Comparison of ENCODE assay signal across 21 cellular contexts in genomic region chr11:7851391-7851790, GRCh38. TPM values are rescaled to one million over a fixed set of nuclear protein-coding genes. Genes with fewer than 3 reads are reported as not detected.
DNase-seq lines count a peak whose midpoint lies in the region; ATAC-seq and TF ChIP-seq lines count a peak whose summit lies in the region.
"Had no signal": no experiment of that assay in that cellular context is flagged by ENCODE, and none has a peak within 500 bp of the region (broad histone marks: within the 10 kb centered on the region; RNA-seq: fewer than 3 reads in every experiment).

No MANE protein-coding gene starts in this region.

- H3K36me3 ChIP-seq in HCT116 (ENCODE audit: control insufficient read depth in 1 of 2, insufficient read depth in 2 of 2, low read length in 2 of 2) (no peaks in the 10 kb centered on the region), OCI-LY7 (ENCODE audit: insufficient read depth, low read length) (no peaks in the 10 kb centered on the region)

- no peak overlapping the region for H3K27ac ChIP-seq in HCT116 (ENCODE audit: low read depth, low read length)
- H3K27ac ChIP-seq in OCI-LY7 (ENCODE audit: low read depth, low read length, poor library complexity, severe bottlenecking): no peak overlapping the region
- H3K27ac ChIP-seq: KMS-11, testis had no signal

- TF ChIP-seq CTCF in HCT116 (IDR thresholded peaks at IDR 0.05 in 2 of 3, conservative IDR thresholded peaks at IDR 0.05 in 1 of 3; ENCODE audit: borderline replicate concordance in 1 of 3, insufficient read depth in 1 of 3, low read depth in 2 of 3, low read length in 2 of 3) (peak; percentile 21 to 29 (median 27); a peak in 4 of 6 replicates), OCI-LY7 (conservative IDR thresholded peaks at IDR 0.05; ENCODE audit: low read length) (peak; percentile 69), epithelial cell of esophagus (IDR thresholded peaks at IDR 0.05; ENCODE audit: insufficient read depth, low read depth, low read length, missing control alignments) (peak; percentile 30)

- H4K20me1 ChIP-seq in HCT116 (ENCODE audit: insufficient read depth): no peaks in the 10 kb centered on the region
- H4K20me1 ChIP-seq in OCI-LY7 (ENCODE audit: insufficient read depth, low read length): no peaks in the 10 kb centered on the region

- no peak overlapping the region for H3K4me2 ChIP-seq in HCT116 (ENCODE audit: low read length)
- no peak overlapping the region for H3K4me2 ChIP-seq in OCI-LY7 (ENCODE audit: low read length)
- H3K4me2 ChIP-seq: KMS-11, SK-N-SH had no signal

- POLR2A ChIA-PET in HCT116 (lab: Charles Lee): no interaction called here
- POLR2A ChIA-PET in OCI-LY7 (lab: Charles Lee): no interaction called here

- H3K4me1 ChIP-seq in HCT116 (ENCODE audit: control insufficient read depth in 1 of 2, insufficient read depth in 2 of 2, low read length in 2 of 2) (no peaks in the 10 kb centered on the region), OCI-LY7 (ENCODE audit: insufficient read depth, low read length, poor library complexity, severe bottlenecking) (no peaks in the 10 kb centered on the region)
- H3K4me1 ChIP-seq: testis had no signal

- H3K4me3 ChIP-seq in HCT116 (replicated peaks in 1 of 2; ENCODE audit: low read depth in 1 of 2, low read length in 2 of 2) (no peak overlapping the region), OCI-LY7 (ENCODE audit: low read depth, low read length, poor library complexity, severe bottlenecking) (no peak overlapping the region), epithelial cell of esophagus (ENCODE audit: low read length) (no peak overlapping the region)
- H3K4me3 ChIP-seq: testis had no signal

- no peak for TF ChIP-seq POLR2A in HCT116 (IDR thresholded peaks at IDR 0.05; ENCODE audit: borderline replicate concordance, extremely low read depth, insufficient read depth, insufficient read length)

- DNase-seq in DMS53 (lab: John Stamatoyannopoulos, UW) (peak; percentile 55), HCT116 (ENCODE audit: low read depth, low spot score) (peak; percentile 8), OCI-LY7 (ENCODE audit: low spot score) (no peak), epithelial cell of esophagus (ENCODE audit: low read depth) (peak; percentile 39), NCI-H1417 (lab: John Stamatoyannopoulos, UW) (no peak), ureter (ENCODE audit: low spot score) (no peak), NCI-H2196 (lab: John Stamatoyannopoulos, UW; ENCODE audit: unreplicated experiment) (no peak), SW 1271 (lab: John Stamatoyannopoulos, UW) (no peak)
- DNase-seq: activated CD4-positive, alpha-beta T cell treated with anti-CD3 and anti-CD28 coated beads, Interleukin-2, amount 50 U/mL, for 4 hours; activated naive CD4-positive, alpha-beta T cell treated with anti-CD3 and anti-CD28 coated beads, Interleukin-2, amount 10 ng/mL, durations not matched to agents 7 days and 5 days; activated T-cell treated with anti-CD3 and anti-CD28 coated beads, Interleukin-2, amount 50 U/mL, for 24 hours; DMS153; hypothalamus; left colon; NCI-H146; NCI-H446 treated with DMSO at 0.1 percent for 48 hours; SK-N-SH; testis had no signal

- CTCF ChIA-PET in HCT116 (lab: Charles Lee): no interaction called here
- CTCF ChIA-PET in OCI-LY7 (lab: Charles Lee; ENCODE audit: unreplicated experiment): no interaction called here

- H3K27me3 ChIP-seq in HCT116 (ENCODE audit: insufficient read depth, low read length): peaks cover 63% of the 10 kb centered on the region
- H3K27me3 ChIP-seq: testis had no signal

- TF ChIP-seq RAD21 in HCT116 (IDR thresholded peaks at IDR 0.05; ENCODE audit: low read depth): peak; percentile 44

- H3K9me2 ChIP-seq in HCT116 (ENCODE audit: insufficient read depth) (no peaks in the 10 kb centered on the region), OCI-LY7 (ENCODE audit: insufficient read depth, low read length) (no peaks in the 10 kb centered on the region)
- H3K9me2 ChIP-seq: SK-N-SH had no signal

- BruUV-seq in HCT116 (replicated peaks; lab: Mats Ljungman, UMichigan): no TSS peak
- no TSS peak for BruUV-seq in OCI-LY7 (replicated peaks; lab: Mats Ljungman, UMichigan)

- intact Hi-C loops in HCT116 (cut with micrococcal nuclease) (no loop called here), OCI-LY7 (cut with micrococcal nuclease; ENCODE audit: unreplicated experiment) (no loop called here)

- no peak overlapping the region for H2AFZ ChIP-seq in HCT116 (ENCODE audit: low read depth, low read length, poor library complexity, severe bottlenecking)
- no peak overlapping the region for H2AFZ ChIP-seq in OCI-LY7 (ENCODE audit: low read length)

- ATAC-seq in HCT116: peak; percentile 88
- ATAC-seq: left colon had no signal

- H3K9me3 ChIP-seq in HCT116 (ENCODE audit: control insufficient read depth in 1 of 2, insufficient read depth in 1 of 2, low read depth in 1 of 2, low read length in 2 of 2): no peaks in the 10 kb centered on the region
- no peaks in the 10 kb centered on the region for H3K9me3 ChIP-seq in OCI-LY7 (ENCODE audit: low read length)
- H3K9me3 ChIP-seq: SK-N-SH, testis had no signal

- H3K79me2 ChIP-seq in HCT116 (ENCODE audit: insufficient read depth, low read length) (no peaks in the 10 kb centered on the region), OCI-LY7 (ENCODE audit: insufficient read depth, low read depth, low read length) (no peaks in the 10 kb centered on the region)

- RAD21 ChIA-PET in HCT116 (lab: Charles Lee; ENCODE audit: low non-redundant PET in 1 of 2, low total read pairs in 2 of 2, uncharacterized antibody in 2 of 2, unreplicated experiment in 2 of 2): no interaction called here

- H3K9ac ChIP-seq in HCT116 (ENCODE audit: low read length): no peak overlapping the region
- H3K9ac ChIP-seq: KMS-11, SK-N-SH had no signal

TF ChIP-seq in HCT116, 20 proteins besides CTCF, POLR2A, EP300 and RAD21:
- TF ChIP-seq ELF1 (IDR thresholded peaks at IDR 0.05; ENCODE audit: borderline replicate concordance, low read depth): no peak
- TF ChIP-seq CBX3 (IDR thresholded peaks at IDR 0.05; ENCODE audit: low read depth): no peak
- TF ChIP-seq SRF (IDR thresholded peaks at IDR 0.05; ENCODE audit: low read depth): no peak
- TF ChIP-seq POLR2AphosphoS5 (IDR thresholded peaks at IDR 0.05; ENCODE audit: low read depth, low read length): no peak
- no peak for TF ChIP-seq EGR1 (IDR thresholded peaks at IDR 0.05; ENCODE audit: low read depth)
- TF ChIP-seq SP1 (IDR thresholded peaks at IDR 0.05; ENCODE audit: low read depth): no peak
- no peak for TF ChIP-seq JUND (IDR thresholded peaks at IDR 0.05)
- no peak for TF ChIP-seq ZNF274 (IDR thresholded peaks at IDR 0.05; ENCODE audit: low read depth, low read length)

RNA-seq across cellular contexts. Expression of gene OR5P3, which starts 20.8 kb away (rescaled TPM):
- total RNA-seq in HCT116 (2021; ENCODE audit: unreplicated experiment): not detected
- not detected in 2 replicates for polyA plus RNA-seq in HCT116 (2012)
- total RNA-seq in OCI-LY7 (2014; rRNA removed; shearing (Covaris generic)): not detected in 2 replicates
- not detected in 2 replicates for total RNA-seq in OCI-LY7 (2022)
- 7.0 TPM for total RNA-seq in ureter
- total RNA-seq: left colon, mononuclear cell, pulmonary artery endothelial cell had no signal
- polyA plus RNA-seq: SK-N-SH had no signal

RNA-seq across cellular contexts. Expression of gene OR5P2, which starts 54.6 kb away (rescaled TPM):
- total RNA-seq in HCT116 (2021; ENCODE audit: unreplicated experiment): not detected
- polyA plus RNA-seq in HCT116 (2012): not detected in 2 replicates
- total RNA-seq in OCI-LY7 (2014; rRNA removed; shearing (Covaris generic)): not detected in 2 replicates
- total RNA-seq in OCI-LY7 (2022): not detected in 2 replicates
- 5.6 TPM for total RNA-seq in ureter
- total RNA-seq: left colon, mononuclear cell, pulmonary artery endothelial cell had no signal
- polyA plus RNA-seq: SK-N-SH had no signal

Comparison
In these comparisons a context has a peak if more than half of its experiments do, and no peak if none do; other contexts are left out.
1. DNase-seq: peak in DMS53 (single experiment), HCT116 (single experiment) and epithelial cell of esophagus (single experiment); none in OCI-LY7 (single experiment), NCI-H1417 (0 of 3), ureter (single experiment), NCI-H2196 (single experiment) and SW 1271 (0 of 2).
2. Peak in every context shown above with its lines, with median percentiles within 50 percentile points of each other: CTCF ChIP-seq.